Comparison of ENCODE assay signal across 8 cellular contexts in genomic region chr14:92747701-92748258, GRCh38. TPM values are rescaled to one million over a fixed set of nuclear protein-coding genes. Genes with fewer than 3 reads are reported as not detected.
DNase-seq lines count a peak whose midpoint lies in the region; TF ChIP-seq lines count a peak whose summit lies in the region.

No MANE protein-coding gene starts in this region.

- no peak for TF ChIP-seq EP300 in transverse colon (IDR thresholded peaks at IDR 0.05; ENCODE audit: low read depth)

- WGBS in transverse colon (ENCODE audit: low coverage in 1 of 2), 2 donors = 0 to 4% methylated on average over 8 to 16 of the region's 16 CpGs

- H3K36me3 ChIP-seq in colonic mucosa (no peaks in the 10 kb centered on the region), transverse colon (no peaks in the 10 kb centered on the region)

- no peak for TF ChIP-seq CTCF in colonic mucosa (IDR thresholded peaks at IDR 0.05)
- TF ChIP-seq CTCF in transverse colon (IDR thresholded peaks at IDR 0.05) = no peak

- in situ Hi-C loops in transverse colon (cut with MboI; ENCODE audit: low pct_ligation_motif_present in 1 of 4, low pct_unique_long_range_greater_than_20kb in 1 of 4, low sequenced_read_pairs in 3 of 4) = no loop called here

- H3K27me3 ChIP-seq in colonic mucosa = no peaks in the 10 kb centered on the region
- H3K27me3 ChIP-seq in transverse colon = no peaks in the 10 kb centered on the region

- no peaks in the 10 kb centered on the region for H3K4me1 ChIP-seq in colonic mucosa
- peaks cover 0 to 20% (median 11%) of the 10 kb centered on the region in 4 donors for H3K4me1 ChIP-seq in transverse colon

- peak overlapping the region; percentile 50 for H3K4me3 ChIP-seq in colonic mucosa
- H3K4me3 ChIP-seq in transverse colon = peak overlapping the region; percentile 50 to 81 (median 68)

- intact Hi-C loops in colonic mucosa (cut with DNase I) = no loop called here
- intact Hi-C loops in transverse colon (cut with DNase I; ENCODE audit: low total_unique reads) = no loop called here

- H3K9me3 ChIP-seq in colonic mucosa (no peaks in the 10 kb centered on the region), transverse colon (no peaks in the 10 kb centered on the region)

- DNase-seq in DMS 273 (lab: John Stamatoyannopoulos, UW; ENCODE audit: unreplicated experiment) = peak; percentile 37
- DNase-seq in DMS 273 treated with DMSO at 0.1 percent for 48 hours (lab: John Stamatoyannopoulos, UW) = no peak
- DNase-seq in LoVo (ENCODE audit: low spot score) = peak; percentile 26
- DNase-seq in colonic mucosa = no peak
- peak; percentile 53 for DNase-seq in medulla oblongata (ENCODE audit: extremely low spot score)
- DNase-seq in transverse colon = peak; percentile 24
- DNase-seq in NCI-H146 treated with DMSO at 0.1 percent for 48 hours (lab: John Stamatoyannopoulos, UW; ENCODE audit: unreplicated experiment) = no peak
- DNase-seq in kidney glomerular epithelial cell (lab: John Stamatoyannopoulos, UW) = no peak

- no peak for TF ChIP-seq POLR2A in transverse colon (IDR thresholded peaks at IDR 0.05)

- H3K9ac ChIP-seq in colonic mucosa (ENCODE audit: low read depth in 2 of 2, low read length in 2 of 2) = peak overlapping the region; percentile 80 to 85

- H3K27ac ChIP-seq in colonic mucosa (peak overlapping the region; percentile 45), transverse colon (peak overlapping the region; percentile 85 to 91 (median 87))

RNA-seq across cellular contexts. Expression of gene LGMN, which starts 0.6 kb away (rescaled TPM):
- total RNA-seq in colonic mucosa (100 to 1,000 TPM in 1 of 2 donors, 10 to 100 TPM in 1; 70.0 to 107 TPM), transverse colon (100 to 1,000 TPM in 1 of 4 donors, 10 to 100 TPM in 3; 26.5 to 103 (median 57.2) TPM)

RNA-seq across cellular contexts. Expression of gene GOLGA5, which starts 46.3 kb away (rescaled TPM):
- 10 to 100 TPM; 32.9 to 49.4 TPM for total RNA-seq in colonic mucosa
- total RNA-seq in transverse colon = 10 to 100 TPM; 15.9 to 38.1 (median 30.3) TPM

Comparison
In these comparisons a context has a peak if more than half of its experiments do, and no peak if none do; other contexts are left out.
1. DNase-seq: peak in DMS 273 (single experiment), LoVo (single experiment), medulla oblongata (single experiment) and transverse colon (single experiment); none in DMS 273 treated with DMSO at 0.1 percent for 48 hours (single experiment), colonic mucosa (single experiment), NCI-H146 treated with DMSO at 0.1 percent for 48 hours (single experiment) and kidney glomerular epithelial cell (single experiment).